In genomic region chr18:9184998-9185613, GRCh38 we compare ENCODE assay signal across 13 cellular contexts. TPM values are rescaled to one million over a fixed set of nuclear protein-coding genes. Genes with fewer than 3 reads are reported as not detected.
DNase-seq lines count a peak whose midpoint lies in the region; ATAC-seq and TF ChIP-seq lines count a peak whose summit lies in the region.
"Had no signal": no experiment of that assay in that cellular context is flagged by ENCODE, and none has a peak within 500 bp of the region (broad histone marks: within the 10 kb centered on the region; RNA-seq: fewer than 3 reads in every experiment).

No MANE protein-coding gene starts in this region.

- no peak overlapping the region for H2BK20ac ChIP-seq in IMR-90 (ENCODE audit: low read depth, low read length)

- H3K79me1 ChIP-seq in IMR-90 (ENCODE audit: low read depth in 1 of 2, low read length in 2 of 2) = peaks cover 27 to 56% of the 10 kb centered on the region in 2 experiments; a peak in 3 of 4 replicates

- H3K23ac ChIP-seq in IMR-90 (ENCODE audit: low read depth, low read length) = no peak overlapping the region

- no peak overlapping the region for H2BK120ac ChIP-seq in IMR-90 (ENCODE audit: low read depth, low read length)

- dilution Hi-C loops in IMR-90 (cut with HindIII; ENCODE audit: low sequenced_read_pairs, unreplicated experiment) = no loop called here

- H3K27me3 Mint-ChIP-seq in activated CD4-positive, alpha-beta T cell treated with anti-CD3 and anti-CD28 coated beads for 36 hours = no peaks in the 10 kb centered on the region

- POLR2A ChIA-PET in activated CD4-positive, alpha-beta T cell treated with anti-CD3 and anti-CD28 coated beads for 36 hours (lab: Charles Lee) = no interaction called here
- POLR2A ChIA-PET in IMR-90 (lab: Charles Lee; ENCODE audit: unreplicated experiment) = no interaction called here

- in situ Hi-C loops in IMR-90 (cut with MboI; ENCODE audit: low sequenced_read_pairs) = no loop called here

- intact Hi-C loops in activated CD4-positive, alpha-beta T cell treated with anti-CD3 and anti-CD28 coated beads for 36 hours (cut with DNase I, micrococcal nuclease) = no loop called here
- intact Hi-C loops in IMR-90 (cut with micrococcal nuclease) = no loop called here

- WGBS in IMR-90 (ENCODE audit: extremely low coverage in 2 of 2, insufficient read length in 1 of 2), 2 experiments = 98% methylated on average over 4 of the region's 4 CpGs; no CpG with 5 or more reads in 1 of the 2 experiments

- no peak overlapping the region for H2BK5ac ChIP-seq in IMR-90 (ENCODE audit: low read depth, low read length, poor library complexity, severe bottlenecking)

- no peak for TF ChIP-seq CTCF in IMR-90 (conservative IDR thresholded peaks at IDR 0.05; ENCODE audit: low read depth, low read length)
- no peak for TF ChIP-seq CTCF in osteoblast (IDR thresholded peaks at IDR 0.05; ENCODE audit: extremely low read depth, low read depth, low read length)
- TF ChIP-seq CTCF in GM20000 (IDR thresholded peaks at IDR 0.05; ENCODE audit: extremely low read depth, missing control alignments) = no peak

- peaks cover 48% of the 10 kb centered on the region for H3K4me1 Mint-ChIP-seq in activated CD4-positive, alpha-beta T cell treated with anti-CD3 and anti-CD28 coated beads for 36 hours

- H3K4me3 ChIP-seq in IMR-90 (ENCODE audit: insufficient read depth, low read depth, low read length) (no peak overlapping the region), osteoblast (ENCODE audit: insufficient read depth, low read length) (peak overlapping the region; percentile 8)
- H3K4me3 ChIP-seq: psoas muscle had no signal

- H3K9me3 ChIP-seq in IMR-90 (ENCODE audit: control insufficient read depth, insufficient read depth, low read length) (no peaks in the 10 kb centered on the region), osteoblast (ENCODE audit: low read depth, low read length) (no peaks in the 10 kb centered on the region)
- H3K9me3 ChIP-seq: psoas muscle had no signal

- peak; percentile 81 for ATAC-seq in activated CD4-positive, alpha-beta T cell treated with anti-CD3 and anti-CD28 coated beads for 36 hours
- ATAC-seq in IMR-90 (ENCODE audit: low read depth) = no peak

- H3K36me3 ChIP-seq in IMR-90 (ENCODE audit: control insufficient read depth, insufficient read depth, low read length) (peaks cover 11% of the 10 kb centered on the region), osteoblast (ENCODE audit: insufficient read depth, low read length) (peaks cover 11% of the 10 kb centered on the region)

- peak; percentile 25 for DNase-seq in activated CD4-positive, alpha-beta T cell treated with anti-CD3 and anti-CD28 coated beads for 36 hours
- DNase-seq in activated CD4-positive, alpha-beta T cell treated with anti-CD3 and anti-CD28 coated beads, Interleukin-2, amount 50 U/mL, for 48 hours = no peak
- DNase-seq in IMR-90 (no peak), dermis blood vessel endothelial cell (peak; percentile 85), osteoblast (ENCODE audit: insufficient read length, low spot score, missing footprints) (peak; percentile 2), ecto neural progenitor cell (ENCODE audit: low spot score) (no peak), GM20000 (ENCODE audit: low spot score) (no peak), glomerular visceral epithelial cell (ENCODE audit: extremely low spot score) (no peak)
- DNase-seq: caudate nucleus, foreskin melanocyte, H7, psoas muscle, SHP77 treated with DMSO at 0.1 percent for 48 hours had no signal

- H2AK9ac ChIP-seq in IMR-90 (replicated peaks; ENCODE audit: low read depth, low read length, poor library complexity) = no peak overlapping the region

- H3K27ac ChIP-seq in IMR-90 (ENCODE audit: insufficient read depth, low read length) = no peak overlapping the region
- no peak overlapping the region for H3K27ac ChIP-seq in osteoblast (ENCODE audit: low read depth, low read length)
- H3K27ac ChIP-seq: psoas muscle had no signal

- H3K36me3 Mint-ChIP-seq in activated CD4-positive, alpha-beta T cell treated with anti-CD3 and anti-CD28 coated beads for 36 hours (ENCODE audit: low read depth) = peaks cover 55% of the 10 kb centered on the region

- no peak overlapping the region for H3K4ac ChIP-seq in IMR-90 (ENCODE audit: low read depth, low read length)

- CTCF ChIA-PET in activated CD4-positive, alpha-beta T cell treated with anti-CD3 and anti-CD28 coated beads for 36 hours (lab: Charles Lee) = interaction anchor here (1.4 kb wide), 1 partner anchor 24 kb away, joined by 5 read pairs; no protein-coding TSS in a partner anchor
- CTCF ChIA-PET in IMR-90 (lab: Yijun Ruan, JAX) = interaction anchor here (0.7 kb wide), 1 partner anchor 22 kb away, joined by 5 read pairs; no protein-coding TSS in a partner anchor

- H3K56ac ChIP-seq in IMR-90 (ENCODE audit: extremely low read depth, insufficient read depth, low read length) = no peak overlapping the region

- peaks cover 6% of the 10 kb centered on the region for H3K9me1 ChIP-seq in IMR-90 (ENCODE audit: insufficient read depth, low read length)

- H3K4me2 ChIP-seq in IMR-90 (ENCODE audit: low read depth, low read length) = no peak overlapping the region
- peak overlapping the region; percentile 34 for H3K4me2 ChIP-seq in osteoblast (ENCODE audit: insufficient read depth, low read length)

- H3K79me2 ChIP-seq in osteoblast (ENCODE audit: insufficient read depth, low read length) = peaks cover 69% of the 10 kb centered on the region

- H3K4me1 ChIP-seq in IMR-90 (ENCODE audit: control insufficient read depth, insufficient read depth, low read length) = no peaks in the 10 kb centered on the region
- H3K4me1 ChIP-seq in osteoblast (ENCODE audit: insufficient read depth, low read length) = no peaks in the 10 kb centered on the region
- H3K4me1 ChIP-seq: psoas muscle had no signal

- H3K27me3 ChIP-seq in IMR-90 (ENCODE audit: control insufficient read depth, insufficient read depth, low read length) (no peaks in the 10 kb centered on the region), osteoblast (ENCODE audit: insufficient read depth, low read length) (no peaks in the 10 kb centered on the region)

- H4K91ac ChIP-seq in IMR-90 (ENCODE audit: insufficient read depth, low read depth, low read length) = no peak overlapping the region

- peak overlapping the region; percentile 63 for H3K27ac Mint-ChIP-seq in activated CD4-positive, alpha-beta T cell treated with anti-CD3 and anti-CD28 coated beads for 36 hours

- H4K5ac ChIP-seq in IMR-90 (ENCODE audit: low read depth, low read length) = no peak overlapping the region

- H2AFZ ChIP-seq in IMR-90 (replicated peaks; ENCODE audit: low read length, poor library complexity) (no peak overlapping the region), osteoblast (ENCODE audit: low read length) (no peak overlapping the region)

- TSS peak; percentile 16 for BruUV-seq in IMR-90 (replicated peaks; lab: Mats Ljungman, UMichigan)

- H3K9me3 Mint-ChIP-seq in activated CD4-positive, alpha-beta T cell treated with anti-CD3 and anti-CD28 coated beads for 36 hours (ENCODE audit: low read depth) = no peaks in the 10 kb centered on the region

- H3K18ac ChIP-seq in IMR-90 (ENCODE audit: low read depth, low read length) = no peak overlapping the region; the same call in 1 of the 2 replicates

- H4K20me1 ChIP-seq in IMR-90 (ENCODE audit: insufficient read depth, low read length) (peaks cover 5% of the 10 kb centered on the region; the same call in 1 of the 2 replicates), osteoblast (ENCODE audit: insufficient read depth, low read length) (peaks cover 5% of the 10 kb centered on the region)

- TF ChIP-seq POLR2A in IMR-90 (IDR thresholded peaks at IDR 0.05; ENCODE audit: low read depth, low read length) = no peak

- TF ChIP-seq RAD21 in IMR-90 (IDR thresholded peaks at IDR 0.05; ENCODE audit: low read length) = no peak

- H2AK5ac ChIP-seq in IMR-90 (ENCODE audit: low read depth, low read length) = no peak overlapping the region

- H3K9ac ChIP-seq in IMR-90 (ENCODE audit: low read depth, low read length) = no peak overlapping the region

- H4K8ac ChIP-seq in IMR-90 (ENCODE audit: low read depth in 2 of 2, low read length in 2 of 2) = no peak overlapping the region

- H3K4me3 Mint-ChIP-seq in activated CD4-positive, alpha-beta T cell treated with anti-CD3 and anti-CD28 coated beads for 36 hours = peak overlapping the region; percentile 40

- 0 out of 2 replicates have a peak overlapping the region, but pooled peaks have one; percentile 12 for H3K14ac ChIP-seq in IMR-90 (replicated peaks; ENCODE audit: low read depth, low read length)

- H2BK15ac ChIP-seq in IMR-90 (ENCODE audit: low read depth, low read length) = no peak overlapping the region

TF ChIP-seq in IMR-90, 13 proteins besides CTCF, POLR2A, EP300 and RAD21 (continues in another document):
- no peak for TF ChIP-seq RCOR1 (IDR thresholded peaks at IDR 0.05; ENCODE audit: insufficient replicate concordance, low read length)
- TF ChIP-seq FOS (IDR thresholded peaks at IDR 0.05; ENCODE audit: low read depth, low read length) = no peak
- no peak for TF ChIP-seq SMC3 (IDR thresholded peaks at IDR 0.05; ENCODE audit: low read depth, low read length)
- no peak for TF ChIP-seq CHD1 (IDR thresholded peaks at IDR 0.05; ENCODE audit: low read depth, low read length)
- TF ChIP-seq ELK1 (IDR thresholded peaks at IDR 0.05; ENCODE audit: borderline replicate concordance, low read depth, low read length) = no peak
- TF ChIP-seq BHLHE40 (IDR thresholded peaks at IDR 0.05; ENCODE audit: low read depth, low read length) = no peak
- TF ChIP-seq RFX5 (IDR thresholded peaks at IDR 0.05; ENCODE audit: low read depth, low read length) = no peak
- no peak for TF ChIP-seq MXI1 (IDR thresholded peaks at IDR 0.05; ENCODE audit: borderline replicate concordance, low read depth, low read length)
- TF ChIP-seq NFE2L2 (IDR thresholded peaks at IDR 0.05; ENCODE audit: low read depth, low read length) = no peak

RNA-seq across cellular contexts. Expression of gene ANKRD12, which starts 48.5 kb away (rescaled TPM):
- total RNA-seq in activated CD4-positive, alpha-beta T cell treated with anti-CD3 and anti-CD28 coated beads for 36 hours = 10 to 100 TPM; 57.5 to 96.0 TPM
- total RNA-seq in IMR-90 (2012; rRNA removed) = 12.9 and 31.7 TPM in 2 replicates
- 1.9 and 2.6 TPM in 2 replicates for polyA plus RNA-seq in IMR-90 (2012; rRNA removed)
- polyA plus RNA-seq in IMR-90 (2012; cell fraction: cytosol; rRNA removed) = 0.41 and 4.3 TPM in 2 replicates
- 2.5 and 4.6 TPM in 2 replicates for polyA plus RNA-seq in IMR-90 (2012; cell fraction: nucleus; rRNA removed; ENCODE audit: low replicate concordance)
- total RNA-seq in dermis blood vessel endothelial cell = 23.3 and 50.2 TPM in 2 replicates
- total RNA-seq in osteoblast = 47.8 and 53.9 TPM in 2 replicates

Comparison
In these comparisons a context has a peak if more than half of its experiments do, and no peak if none do; other contexts are left out.
1. DNase-seq: peak in activated CD4-positive, alpha-beta T cell treated with anti-CD3 and anti-CD28 coated beads for 36 hours (single experiment), dermis blood vessel endothelial cell (single experiment) and osteoblast (single experiment); none in activated CD4-positive, alpha-beta T cell treated with anti-CD3 and anti-CD28 coated beads, Interleukin-2, amount 50 U/mL, for 48 hours (0 of 2), IMR-90 (single experiment), ecto neural progenitor cell (single experiment), GM20000 (single experiment) and glomerular visceral epithelial cell (single experiment).